In genomic region chr11:66784575-66784974, GRCh38 we compare ENCODE assay signal across 29 cellular contexts.
"Had no signal": no experiment of that assay in that cellular context is flagged by ENCODE, and none has a peak within 500 bp of the region (broad histone marks: within the 10 kb centered on the region; RNA-seq: fewer than 3 reads in every experiment).

No MANE protein-coding gene starts in this region.

- H3K27ac ChIP-seq: SJCRH30, VCaP had no signal

- ATAC-seq: activated naive CD4-positive, alpha-beta T cell treated with anti-CD3 and anti-CD28 coated beads, Interleukin-2, amount 50 U/mL, for 72 hours; activated naive CD8-positive, alpha-beta T cell treated with anti-CD3 and anti-CD28 coated beads, Interleukin-2, amount 50 U/mL, for 24 hours; activated T-cell treated with anti-CD3 and anti-CD28 coated beads, Interleukin-2, amount 50 U/mL, for 4 hours; Panc1; Right ventricle myocardium inferior had no signal

- H3K27me3 ChIP-seq: MG63, SJCRH30 had no signal

- H3K4me1 ChIP-seq: SJCRH30 had no signal

- H3K9ac ChIP-seq: SK-N-SH had no signal

- H3K4me3 ChIP-seq: MG63, SJCRH30 had no signal

- H3K4me2 ChIP-seq: SK-N-SH had no signal

- DNase-seq: activated CD4-positive, alpha-beta memory T cell treated with anti-CD3 and anti-CD28 coated beads for 36 hours; activated CD4-positive, alpha-beta T cell treated with anti-CD3 and anti-CD28 coated beads, Interleukin-2, amount 10 ng/mL, durations not matched to agents 7 days and 5 days; activated CD4-positive, CD25-positive, alpha-beta regulatory T cell; activated CD8-positive, alpha-beta memory T cell treated with anti-CD3 and anti-CD28 coated beads for 24 hours; activated effector memory CD4-positive, alpha-beta T cell treated with anti-CD3 and anti-CD28 coated beads, Interleukin-2, amount 50 U/mL, for 16 hours; activated naive CD4-positive, alpha-beta T cell treated with Interleukin-2 at 50 U/mL for 16 hours; activated naive CD8-positive, alpha-beta T cell treated with anti-CD3 and anti-CD28 coated beads, Interleukin-2, amount 50 U/mL, for 24 hours; activated T-cell treated with anti-CD3 and anti-CD28 coated beads, Interleukin-2, amount 50 U/mL, for 4 hours; KG1; MG63; MV-4-11; NCI-H1092 treated with DMSO at 0.1 percent for 48 hours; NCI-H1417 treated with DMSO at 0.1 percent for 48 hours; NCI-H1694; NCI-H2029; NCI-H2107; NCI-H2171 treated with DMSO at 0.1 percent for 48 hours; NCI-H226; NCI-H526 treated with DMSO at 0.1 percent for 48 hours; NK-92 treated with Interleukin-12 subunit alpha and Interleukin-12 subunit beta, amount 100 ng/mL, for 24 hours; OCI-M1; RPMI8226; SJCRH30; SK-N-SH; T-helper 1 cell had no signal

- H3K9me3 ChIP-seq: MG63, SJCRH30, SK-N-SH had no signal

- H3K36me3 ChIP-seq: MG63, SJCRH30 had no signal
